8 cellular contexts compared by ENCODE assay signal in the genomic region with DNA sequence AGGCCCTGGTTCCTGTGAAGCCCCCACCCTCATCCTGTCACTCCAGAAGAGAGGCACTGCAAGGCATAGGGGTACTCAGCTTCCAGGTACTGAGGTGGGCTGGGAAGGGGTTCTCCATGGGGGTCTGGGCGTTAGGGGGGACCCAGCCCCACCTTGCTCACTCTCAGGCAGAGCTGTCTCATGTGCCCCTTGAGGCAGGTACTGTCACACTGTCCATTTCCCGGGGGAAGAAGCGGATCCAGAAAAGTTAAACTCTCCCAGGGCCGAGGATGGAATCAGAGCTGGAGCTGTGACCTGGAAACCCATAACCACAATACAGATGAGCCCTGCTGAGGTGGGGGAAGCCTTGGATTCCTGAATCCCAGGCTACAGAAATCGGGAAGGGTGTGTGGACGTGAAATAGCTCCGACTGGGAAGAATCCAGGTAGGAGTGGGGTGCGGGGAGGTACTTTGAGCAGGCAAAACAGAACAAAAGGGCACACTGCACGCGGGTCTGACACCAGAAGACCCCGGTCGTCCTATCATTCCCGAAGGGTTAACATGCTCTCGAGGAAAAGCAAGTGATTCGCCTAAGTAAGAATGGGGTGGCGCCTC. TPM values are rescaled to one million over a fixed set of nuclear protein-coding genes. Genes with fewer than 3 reads are reported as not detected.
DNase-seq lines count a peak whose midpoint lies in the region; FAIRE-seq and TF ChIP-seq lines count a peak whose summit lies in the region.

No MANE protein-coding gene starts in this region.

- peaks cover 2 to 24% of the 10 kb centered on the region in 2 experiments for H3K36me3 ChIP-seq in keratinocyte (ENCODE audit: control insufficient read depth in 2 of 2, extremely low read depth in 1 of 2, insufficient read depth in 2 of 2, low read length in 2 of 2)
- H3K36me3 ChIP-seq in testis (ENCODE audit: low read depth, missing control alignments) = no peaks in the 10 kb centered on the region

- H3K4me1 ChIP-seq in keratinocyte (ENCODE audit: control insufficient read depth, extremely low read depth, insufficient read depth, low read length) = peaks cover 7% of the 10 kb centered on the region
- peaks cover 10% of the 10 kb centered on the region for H3K4me1 ChIP-seq in testis

- whole genome bisulfite sequencing in testis, 2 donors = 8 to 24% methylated on average over 14 to 16 of the region's 16 CpGs

- H3K9ac ChIP-seq in keratinocyte (ENCODE audit: control insufficient read depth, extremely low read depth, insufficient read depth, low read length) = peak overlapping the region; percentile 92

- no peaks in the 10 kb centered on the region for H3K9me3 ChIP-seq in keratinocyte (ENCODE audit: control insufficient read depth, low read depth, low read length)
- no peaks in the 10 kb centered on the region for H3K9me3 ChIP-seq in testis

- TF ChIP-seq POLR2A in testis (IDR thresholded peaks at IDR 0.05) = no peak

- H3K27ac Mint-ChIP-seq in activated CD4-positive, alpha-beta T cell treated with anti-CD3 and anti-CD28 coated beads, Interleukin-2, amount 10 ng/mL, durations not matched to agents 7 days and 5 days = peak overlapping the region; percentile 98
- H3K27ac Mint-ChIP-seq in activated naive CD8-positive, alpha-beta T cell = peak overlapping the region; percentile 97

- peaks cover 24% of the 10 kb centered on the region for H3K4me1 Mint-ChIP-seq in activated CD4-positive, alpha-beta T cell treated with anti-CD3 and anti-CD28 coated beads, Interleukin-2, amount 10 ng/mL, durations not matched to agents 7 days and 5 days
- H3K4me1 Mint-ChIP-seq in activated naive CD8-positive, alpha-beta T cell (ENCODE audit: low read depth) = peaks cover 7% of the 10 kb centered on the region

- no peaks in the 10 kb centered on the region for H3K79me2 ChIP-seq in keratinocyte (ENCODE audit: control insufficient read depth, insufficient read depth, low read length)

- H3K27ac ChIP-seq in keratinocyte (ENCODE audit: control insufficient read depth, insufficient read depth, low read length) = peak overlapping the region; percentile 86
- peak overlapping the region; percentile 92 to 94 for H3K27ac ChIP-seq in testis

- TF ChIP-seq CTCF in keratinocyte (optimal IDR thresholded peaks at IDR 0.05 in 1 of 3, IDR thresholded peaks at IDR 0.05 in 1 of 3, conservative IDR thresholded peaks at IDR 0.05 in 1 of 3; ENCODE audit: extremely low read depth in 1 of 3, insufficient read depth in 2 of 3, low read length in 3 of 3) (no peak), testis (IDR thresholded peaks at IDR 0.05) (no peak)

- H4K20me1 ChIP-seq in keratinocyte (ENCODE audit: control insufficient read depth, extremely low read depth, insufficient read depth, low read length) = no peaks in the 10 kb centered on the region

- H3K4me3 Mint-ChIP-seq in activated CD4-positive, alpha-beta T cell treated with anti-CD3 and anti-CD28 coated beads, Interleukin-2, amount 10 ng/mL, durations not matched to agents 7 days and 5 days = peak overlapping the region; percentile 76
- H3K4me3 Mint-ChIP-seq in activated naive CD8-positive, alpha-beta T cell = peak overlapping the region; percentile 91

- FAIRE-seq in keratinocyte (lab: Jason Lieb, UNC) = no peak

- H3K4me2 ChIP-seq in keratinocyte (ENCODE audit: control insufficient read depth, extremely low read depth, insufficient read depth, low read depth, low read length) = peak overlapping the region; percentile 98

- no peaks in the 10 kb centered on the region for H3K9me1 ChIP-seq in keratinocyte (ENCODE audit: control insufficient read depth, extremely low read depth, insufficient read depth, low read length)

- dilution Hi-C loops in keratinocyte (cut with MboI; ENCODE audit: extremely low pct_ligation_motif_present, low sequenced_read_pairs) = no loop called here

- peak overlapping the region; percentile 90 for H2AFZ ChIP-seq in keratinocyte (ENCODE audit: control insufficient read depth, low read length)

- H3K27me3 Mint-ChIP-seq in activated CD4-positive, alpha-beta T cell treated with anti-CD3 and anti-CD28 coated beads, Interleukin-2, amount 10 ng/mL, durations not matched to agents 7 days and 5 days = no peaks in the 10 kb centered on the region
- H3K27me3 Mint-ChIP-seq in activated naive CD8-positive, alpha-beta T cell = no peaks in the 10 kb centered on the region

- POLR2A ChIA-PET in activated CD4-positive, alpha-beta T cell treated with anti-CD3 and anti-CD28 coated beads, Interleukin-2, amount 10 ng/mL, durations not matched to agents 7 days and 5 days (lab: Charles Lee) = interaction anchor here (1.1 to 1.4 kb wide), 2 partner anchors 52 to 138 kb away, joined by 3 to 5 read pairs; a partner anchor contains a TSS

- H3K9me3 Mint-ChIP-seq in activated CD4-positive, alpha-beta T cell treated with anti-CD3 and anti-CD28 coated beads, Interleukin-2, amount 10 ng/mL, durations not matched to agents 7 days and 5 days = no peaks in the 10 kb centered on the region
- H3K9me3 Mint-ChIP-seq in activated naive CD8-positive, alpha-beta T cell (ENCODE audit: low read depth) = no peaks in the 10 kb centered on the region

- peak overlapping the region; percentile 67 to 82 (median 76) for H3K4me3 ChIP-seq in keratinocyte (ENCODE audit: control insufficient read depth in 2 of 3, extremely low read depth in 1 of 3, insufficient read depth in 2 of 3, low read depth in 1 of 3, low read length in 3 of 3)
- peak overlapping the region; percentile 74 to 87 for H3K4me3 ChIP-seq in testis

- no peak for DNase-seq in activated CD4-positive, alpha-beta T cell treated with anti-CD3 and anti-CD28 coated beads, Interleukin-2, amount 10 ng/mL, durations not matched to agents 7 days and 5 days
- no peak for DNase-seq in activated CD4-positive, alpha-beta T cell treated with anti-CD3 and anti-CD28 coated beads, Interleukin-2, amount 50 U/mL, for 4 hours
- DNase-seq in keratinocyte (ENCODE audit: low read depth, low spot score) (no peak), testis (no peak), SIG-M5 (lab: John Stamatoyannopoulos, UW) (no peak), DMS114 treated with DMSO at 0.1 percent for 48 hours (lab: John Stamatoyannopoulos, UW; ENCODE audit: unreplicated experiment) (no peak), NOMO-1 (lab: John Stamatoyannopoulos, UW; ENCODE audit: unreplicated experiment in 2 of 2) (no peak)

- intact Hi-C loops in testis (cut with DNase I; ENCODE audit: low total_unique reads) = no loop called here

- CTCF ChIA-PET in activated CD4-positive, alpha-beta T cell treated with anti-CD3 and anti-CD28 coated beads, Interleukin-2, amount 10 ng/mL, durations not matched to agents 7 days and 5 days (lab: Charles Lee) = interaction anchor here (0.5 to 1.7 kb wide), 9 partner anchors 9 to 121 kb away, joined by 3 to 5 read pairs (median 3); a partner anchor contains a TSS

- peaks cover 38% of the 10 kb centered on the region for H3K36me3 Mint-ChIP-seq in activated CD4-positive, alpha-beta T cell treated with anti-CD3 and anti-CD28 coated beads, Interleukin-2, amount 10 ng/mL, durations not matched to agents 7 days and 5 days (ENCODE audit: low read depth)
- peaks cover 5% of the 10 kb centered on the region for H3K36me3 Mint-ChIP-seq in activated naive CD8-positive, alpha-beta T cell

- H3K27me3 ChIP-seq in keratinocyte (ENCODE audit: control insufficient read depth, extremely low read depth, insufficient read depth, low read length) (no peaks in the 10 kb centered on the region), testis (no peaks in the 10 kb centered on the region)

RNA-seq across cellular contexts. Expression of a gene that starts 0.5 kb away (rescaled TPM):
- total RNA-seq in activated CD4-positive, alpha-beta T cell treated with anti-CD3 and anti-CD28 coated beads, Interleukin-2, amount 10 ng/mL, durations not matched to agents 7 days and 5 days = 10 to 100 TPM; 23.3 to 24.7 TPM
- 18.0 to 24.1 TPM (median 20.7 TPM) in 3 replicates for polyA plus RNA-seq in keratinocyte
- 21.7 TPM for polyA plus RNA-seq in keratinocyte (2011; ENCODE audit: low read depth)
- polyA plus RNA-seq in keratinocyte (2011; cell fraction: cytosol; rRNA removed) = 11.7 and 27.0 TPM in 2 replicates
- 17.0 and 19.8 TPM in 2 replicates for polyA plus RNA-seq in keratinocyte (2011; cell fraction: nucleus; rRNA removed)
- 14.7 and 24.1 TPM in 2 replicates for polyA plus RNA-seq in keratinocyte (2012; ENCODE audit: low replicate concordance)
- 4.1 to 7.6 TPM (median 7.2 TPM) in 3 replicates for polyA minus RNA-seq in keratinocyte
- polyA minus RNA-seq in keratinocyte (2011; cell fraction: cytosol; rRNA and poly(A)+ RNA removed) = 23.4 TPM
- 3.5 and 4.9 TPM in 2 replicates for polyA minus RNA-seq in keratinocyte (2011; cell fraction: nucleus; rRNA and poly(A)+ RNA removed)
- total RNA-seq in testis = 10 to 100 TPM; 15.8 to 23.8 TPM
- 33.3 TPM for polyA plus RNA-seq in testis (ENCODE audit: insufficient read depth, low read depth, low replicate concordance)

RNA-seq across cellular contexts. Expression of a gene that starts 11.4 kb away (rescaled TPM):
- total RNA-seq in activated CD4-positive, alpha-beta T cell treated with anti-CD3 and anti-CD28 coated beads, Interleukin-2, amount 10 ng/mL, durations not matched to agents 7 days and 5 days = 10 to 100 TPM; 19.6 to 23.1 TPM
- 2.1 to 6.6 TPM (median 2.2 TPM) in 3 replicates for polyA plus RNA-seq in keratinocyte
- polyA plus RNA-seq in keratinocyte (2011; ENCODE audit: low read depth) = 3.2 TPM
- 3.5 and 7.4 TPM in 2 replicates for polyA plus RNA-seq in keratinocyte (2011; cell fraction: cytosol; rRNA removed)
- 5.7 and 9.2 TPM in 2 replicates for polyA plus RNA-seq in keratinocyte (2011; cell fraction: nucleus; rRNA removed)
- polyA plus RNA-seq in keratinocyte (2012; ENCODE audit: low replicate concordance) = 6.5 and 18.1 TPM in 2 replicates
- polyA minus RNA-seq in keratinocyte = 1.5 to 7.8 TPM (median 1.8 TPM) in 3 replicates
- 4.0 TPM for polyA minus RNA-seq in keratinocyte (2011; cell fraction: cytosol; rRNA and poly(A)+ RNA removed)
- polyA minus RNA-seq in keratinocyte (2011; cell fraction: nucleus; rRNA and poly(A)+ RNA removed) = 1.6 and 2.4 TPM in 2 replicates
- total RNA-seq in testis = 10 to 100 TPM in 1 of 2 donors, 1 to 10 TPM in 1; 6.6 to 13.9 TPM
- polyA plus RNA-seq in testis (ENCODE audit: insufficient read depth, low read depth, low replicate concordance) = 17.5 TPM

RNA-seq across cellular contexts. Expression of a gene that starts 31.1 kb away (rescaled TPM):
- 1 to 10 TPM; 3.6 to 3.8 TPM for total RNA-seq in activated CD4-positive, alpha-beta T cell treated with anti-CD3 and anti-CD28 coated beads, Interleukin-2, amount 10 ng/mL, durations not matched to agents 7 days and 5 days
- 12.3 to 20.2 TPM (median 12.9 TPM) in 3 replicates for polyA plus RNA-seq in keratinocyte
- 2.9 TPM for polyA plus RNA-seq in keratinocyte (2011; ENCODE audit: low read depth)
- 10.1 and 23.5 TPM in 2 replicates for polyA plus RNA-seq in keratinocyte (2011; cell fraction: cytosol; rRNA removed)
- 13.6 and 21.8 TPM in 2 replicates for polyA plus RNA-seq in keratinocyte (2011; cell fraction: nucleus; rRNA removed)
- 17.8 and 23.9 TPM in 2 replicates for polyA plus RNA-seq in keratinocyte (2012; ENCODE audit: low replicate concordance)
- 7.7 to 18.4 TPM (median 11.8 TPM) in 3 replicates for polyA minus RNA-seq in keratinocyte
- 51.4 TPM for polyA minus RNA-seq in keratinocyte (2011; cell fraction: cytosol; rRNA and poly(A)+ RNA removed)
- 14.8 and 20.2 TPM in 2 replicates for polyA minus RNA-seq in keratinocyte (2011; cell fraction: nucleus; rRNA and poly(A)+ RNA removed)
- total RNA-seq in testis = 10 to 100 TPM; 63.1 to 71.8 TPM
- polyA plus RNA-seq in testis (ENCODE audit: insufficient read depth, low read depth, low replicate concordance) = 20.4 TPM

RNA-seq across cellular contexts. Expression of a gene that starts 49.9 kb away (rescaled TPM):
- total RNA-seq in activated CD4-positive, alpha-beta T cell treated with anti-CD3 and anti-CD28 coated beads, Interleukin-2, amount 10 ng/mL, durations not matched to agents 7 days and 5 days = under 1 TPM in 1 of 2 experiments, not detected in 1; 0.27 TPM
- polyA plus RNA-seq in keratinocyte = not detected in 3 replicates
- polyA plus RNA-seq in keratinocyte (2011; ENCODE audit: low read depth) = not detected
- not detected in 2 replicates for polyA plus RNA-seq in keratinocyte (2011; cell fraction: cytosol; rRNA removed)
- polyA plus RNA-seq in keratinocyte (2011; cell fraction: nucleus; rRNA removed) = not detected in 2 replicates
- polyA plus RNA-seq in keratinocyte (2012; ENCODE audit: low replicate concordance) = not detected in 2 replicates
- polyA minus RNA-seq in keratinocyte = not detected in 3 replicates
- not detected for polyA minus RNA-seq in keratinocyte (2011; cell fraction: cytosol; rRNA and poly(A)+ RNA removed)
- not detected in 2 replicates for polyA minus RNA-seq in keratinocyte (2011; cell fraction: nucleus; rRNA and poly(A)+ RNA removed)
- 1 to 10 TPM; 2.0 to 5.6 TPM for total RNA-seq in testis
- polyA plus RNA-seq in testis (ENCODE audit: insufficient read depth, low read depth, low replicate concordance) = 2.6 TPM

RNA-seq across cellular contexts. Expression of a gene that starts 52.6 kb away (rescaled TPM):
- 100 to 1,000 TPM; 111 to 113 TPM for total RNA-seq in activated CD4-positive, alpha-beta T cell treated with anti-CD3 and anti-CD28 coated beads, Interleukin-2, amount 10 ng/mL, durations not matched to agents 7 days and 5 days
- polyA plus RNA-seq in keratinocyte (83.1 to 92.8 TPM (median 83.1 TPM) in 3 replicates), testis (ENCODE audit: insufficient read depth, low read depth, low replicate concordance) (110 TPM)
- 41.9 TPM for polyA plus RNA-seq in keratinocyte (2011; ENCODE audit: low read depth)
- polyA plus RNA-seq in keratinocyte (2011; cell fraction: cytosol; rRNA removed) = 80.6 and 94.1 TPM in 2 replicates
- polyA plus RNA-seq in keratinocyte (2011; cell fraction: nucleus; rRNA removed) = 82.1 and 101 TPM in 2 replicates
- polyA plus RNA-seq in keratinocyte (2012; ENCODE audit: low replicate concordance) = 38.9 and 68.3 TPM in 2 replicates
- polyA minus RNA-seq in keratinocyte = 36.9 to 53.7 TPM (median 38.0 TPM) in 3 replicates
- 28.0 TPM for polyA minus RNA-seq in keratinocyte (2011; cell fraction: cytosol; rRNA and poly(A)+ RNA removed)
- 15.4 and 16.8 TPM in 2 replicates for polyA minus RNA-seq in keratinocyte (2011; cell fraction: nucleus; rRNA and poly(A)+ RNA removed)
- 10 to 100 TPM; 93.2 to 95.4 TPM for total RNA-seq in testis

Comparison
In these comparisons a context has a peak if more than half of its experiments do, and no peak if none do; other contexts are left out.
1. RNA of a gene that starts 31.1 kb away (total RNA-seq): 63.1 to 71.8 TPM in testis; 3.6 to 3.8 TPM in activated CD4-positive, alpha-beta T cell treated with anti-CD3 and anti-CD28 coated beads, Interleukin-2, amount 10 ng/mL, durations not matched to agents 7 days and 5 days; every median in the first group is over 10 times any median in the second.